In the genomic region with DNA sequence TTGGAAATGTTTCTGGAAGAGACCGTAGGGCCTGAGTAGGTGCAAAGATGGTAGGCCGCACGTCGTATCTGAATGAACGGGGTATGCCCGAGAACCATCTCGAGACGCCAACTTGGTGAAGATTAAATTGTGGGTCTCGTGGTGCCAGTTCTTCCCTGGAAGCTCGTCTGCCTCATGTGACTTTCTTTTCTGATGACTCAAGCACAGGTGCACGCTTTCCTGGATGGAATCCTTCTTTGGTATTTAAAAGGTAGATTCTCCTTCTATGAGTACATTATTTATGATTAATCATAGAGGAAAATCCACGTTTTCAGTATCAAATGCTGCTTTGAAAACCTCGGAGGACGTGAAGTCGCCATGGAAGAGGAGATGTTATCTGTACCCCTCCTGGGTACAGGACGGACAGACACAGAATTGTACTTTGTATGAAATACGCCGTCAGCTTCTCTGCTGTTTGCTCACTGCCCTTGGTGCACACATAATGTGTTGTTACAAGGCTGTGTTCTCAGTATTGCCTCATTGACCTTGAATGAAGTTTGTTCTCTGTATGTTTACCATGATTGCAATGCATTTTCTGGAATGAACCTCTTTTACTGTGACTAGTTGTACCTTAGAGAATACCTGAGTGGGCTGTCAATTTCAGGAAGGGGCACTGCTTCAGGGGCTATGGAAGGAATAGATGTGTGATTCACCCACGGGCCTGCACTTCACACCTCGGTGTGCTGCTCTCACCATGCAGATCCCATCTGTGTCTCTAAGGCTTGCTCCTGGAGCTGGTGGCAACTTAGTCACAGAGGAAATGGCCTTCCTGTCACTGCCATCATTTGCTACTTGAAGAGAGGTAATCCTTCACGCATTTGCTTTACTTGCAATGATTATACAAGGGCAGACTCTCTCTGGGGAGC, we compare ENCODE assay signal across 1 cellular context.
TF ChIP-seq lines count a peak whose summit lies in the region.

No MANE protein-coding gene starts in this region.

TF ChIP-seq in HepG2, 621 proteins besides CTCF, POLR2A, EP300 and RAD21 (continued from another document and continues in another):
- TF ChIP-seq THAP9 (CRISPR knock-in tag; IDR thresholded peaks at IDR 0.05; ENCODE audit: borderline replicate concordance): no peak
- no peak for TF ChIP-seq NCOA1 (CRISPR knock-in tag; IDR thresholded peaks at IDR 0.05)
- no peak for TF ChIP-seq STAT6 (CRISPR knock-in tag; IDR thresholded peaks at IDR 0.05; ENCODE audit: borderline replicate concordance)
- TF ChIP-seq ZGPAT (CRISPR knock-in tag; IDR thresholded peaks at IDR 0.05): peak; percentile 87
- no peak for TF ChIP-seq DMAP1 (CRISPR knock-in tag; IDR thresholded peaks at IDR 0.05)
- no peak for TF ChIP-seq KLF6 (CRISPR knock-in tag; IDR thresholded peaks at IDR 0.05)
- TF ChIP-seq ZNF766 (CRISPR knock-in tag; IDR thresholded peaks at IDR 0.05; ENCODE audit: borderline replicate concordance): no peak
- TF ChIP-seq ZNF12 (CRISPR knock-in tag; IDR thresholded peaks at IDR 0.05): no peak
- TF ChIP-seq, protein P1, sequence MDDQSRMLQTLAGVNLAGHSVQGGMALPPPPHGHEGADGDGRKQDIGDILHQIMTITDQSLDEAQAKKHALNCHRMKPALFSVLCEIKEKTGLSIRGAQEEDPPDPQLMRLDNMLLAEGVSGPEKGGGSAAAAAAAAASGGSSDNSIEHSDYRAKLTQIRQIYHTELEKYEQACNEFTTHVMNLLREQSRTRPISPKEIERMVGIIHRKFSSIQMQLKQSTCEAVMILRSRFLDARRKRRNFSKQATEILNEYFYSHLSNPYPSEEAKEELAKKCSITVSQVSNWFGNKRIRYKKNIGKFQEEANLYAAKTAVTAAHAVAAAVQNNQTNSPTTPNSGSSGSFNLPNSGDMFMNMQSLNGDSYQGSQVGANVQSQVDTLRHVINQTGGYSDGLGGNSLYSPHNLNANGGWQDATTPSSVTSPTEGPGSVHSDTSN (CRISPR knock-in tag; IDR thresholded peaks at IDR 0.05; ENCODE audit: borderline replicate concordance): no peak
- TF ChIP-seq ZNF598 (CRISPR knock-in tag; IDR thresholded peaks at IDR 0.05; ENCODE audit: borderline replicate concordance): no peak
- TF ChIP-seq, protein P2, sequence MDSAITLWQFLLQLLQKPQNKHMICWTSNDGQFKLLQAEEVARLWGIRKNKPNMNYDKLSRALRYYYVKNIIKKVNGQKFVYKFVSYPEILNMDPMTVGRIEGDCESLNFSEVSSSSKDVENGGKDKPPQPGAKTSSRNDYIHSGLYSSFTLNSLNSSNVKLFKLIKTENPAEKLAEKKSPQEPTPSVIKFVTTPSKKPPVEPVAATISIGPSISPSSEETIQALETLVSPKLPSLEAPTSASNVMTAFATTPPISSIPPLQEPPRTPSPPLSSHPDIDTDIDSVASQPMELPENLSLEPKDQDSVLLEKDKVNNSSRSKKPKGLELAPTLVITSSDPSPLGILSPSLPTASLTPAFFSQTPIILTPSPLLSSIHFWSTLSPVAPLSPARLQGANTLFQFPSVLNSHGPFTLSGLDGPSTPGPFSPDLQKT (CRISPR knock-in tag; IDR thresholded peaks at IDR 0.05; ENCODE audit: borderline replicate concordance): no peak
- TF ChIP-seq ZNF572 (CRISPR knock-in tag; IDR thresholded peaks at IDR 0.05): no peak
- TF ChIP-seq, protein P3, sequence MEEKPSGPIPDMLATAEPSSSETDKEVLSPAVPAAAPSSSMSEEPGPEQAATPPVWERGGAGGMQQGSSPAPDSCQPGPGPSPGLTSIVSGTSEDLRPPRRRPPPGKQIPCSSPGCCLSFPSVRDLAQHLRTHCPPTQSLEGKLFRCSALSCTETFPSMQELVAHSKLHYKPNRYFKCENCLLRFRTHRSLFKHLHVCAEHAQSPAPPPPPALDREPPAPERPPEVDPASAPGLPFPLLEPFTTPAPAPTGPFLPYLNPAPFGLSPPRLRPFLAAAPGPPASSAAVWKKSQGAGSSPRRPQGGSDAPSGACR (CRISPR knock-in tag; IDR thresholded peaks at IDR 0.05): no peak
- TF ChIP-seq ZNF776 (CRISPR knock-in tag; IDR thresholded peaks at IDR 0.05): no peak
- TF ChIP-seq MYC (CRISPR knock-in tag; IDR thresholded peaks at IDR 0.05; ENCODE audit: borderline replicate concordance): no peak
- no peak for TF ChIP-seq ZNF326 (CRISPR knock-in tag; IDR thresholded peaks at IDR 0.05; ENCODE audit: borderline replicate concordance)
- peak; percentile 94 for TF ChIP-seq RNF2 (conservative IDR thresholded peaks at IDR 0.05; ENCODE audit: low read depth)
- no peak for TF ChIP-seq ZNF800 (CRISPR knock-in tag; IDR thresholded peaks at IDR 0.05)
- TF ChIP-seq ZC3H4 (CRISPR knock-in tag; IDR thresholded peaks at IDR 0.05; ENCODE audit: borderline replicate concordance): no peak
- TF ChIP-seq, protein P4, sequence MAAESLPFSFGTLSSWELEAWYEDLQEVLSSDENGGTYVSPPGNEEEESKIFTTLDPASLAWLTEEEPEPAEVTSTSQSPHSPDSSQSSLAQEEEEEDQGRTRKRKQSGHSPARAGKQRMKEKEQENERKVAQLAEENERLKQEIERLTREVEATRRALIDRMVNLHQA (CRISPR knock-in tag; IDR thresholded peaks at IDR 0.05): no peak
- no peak for TF ChIP-seq CSRNP2 (CRISPR knock-in tag; conservative IDR thresholded peaks at IDR 0.05; ENCODE audit: low read depth)
- TF ChIP-seq ZBTB39 (CRISPR knock-in tag; IDR thresholded peaks at IDR 0.05): no peak
- TF ChIP-seq ZFY (CRISPR knock-in tag; IDR thresholded peaks at IDR 0.05): no peak
- no peak for TF ChIP-seq MYNN (CRISPR knock-in tag; IDR thresholded peaks at IDR 0.05; ENCODE audit: low read depth)
- TF ChIP-seq GLMP (CRISPR knock-in tag; IDR thresholded peaks at IDR 0.05; ENCODE audit: borderline replicate concordance): no peak
- TF ChIP-seq ZNF329 (CRISPR knock-in tag; IDR thresholded peaks at IDR 0.05; ENCODE audit: low read depth): no peak
- TF ChIP-seq ATF7 (IDR thresholded peaks at IDR 0.05): 0 out of 2 replicates have a peak, but pooled peaks have one; percentile 25
- TF ChIP-seq ATF7 (CRISPR knock-in tag; IDR thresholded peaks at IDR 0.05): no peak
